ENCODE assay signal across 7 cellular contexts in genomic region chr1:56577859-56578663, GRCh38. TPM values are rescaled to one million over a fixed set of nuclear protein-coding genes. Genes with fewer than 3 reads are reported as not detected.
A peak's percentile ranks its signal among the peaks of the same experiment; 100 is the strongest.
DNase-seq lines count a peak whose midpoint lies in the region; ATAC-seq and TF ChIP-seq lines count a peak whose summit lies in the region.

No MANE protein-coding gene starts in this region.

- peak overlapping the region; percentile 97 to 98 (median 97) for H3K27ac ChIP-seq in thyroid gland

- intact Hi-C loops in thyroid gland (cut with DNase I), result loop anchor here (10.0 kb wide), 2 partner anchors 53 to 513 kb away; no protein-coding TSS in a partner anchor

- WGBS in thyroid gland, 2 donors, result 1 to 2% methylated on average over 28 to 39 of the region's 40 CpGs

- ATAC-seq in HG03432 (IDR thresholded peaks at IDR 0.05; ENCODE audit: unreplicated experiment), result peak; percentile 31

- DNase-seq in EL (peak; percentile 68), RPMI7951 (ENCODE audit: low read depth) (peak; percentile 65), ecto neural progenitor cell (ENCODE audit: low spot score) (peak; percentile 71), lung microvascular endothelial cell (ENCODE audit: low read depth in 2 of 2) (peak; percentile 75 to 80), thyroid gland (peak; percentile 39 to 40), globus pallidus (ENCODE audit: low spot score) (no peak)

- no peaks in the 10 kb centered on the region for H3K36me3 ChIP-seq in thyroid gland

- no peak for TF ChIP-seq POLR2A in thyroid gland (IDR thresholded peaks at IDR 0.05)

- peak overlapping the region; percentile 93 to 96 (median 94) for H3K4me3 ChIP-seq in thyroid gland (replicated peaks in 1 of 3)

- TF ChIP-seq CTCF in thyroid gland (IDR thresholded peaks at IDR 0.05), result no peak

- no peaks in the 10 kb centered on the region for H3K9me3 ChIP-seq in thyroid gland

- H3K4me1 ChIP-seq in thyroid gland, result peaks cover 15 to 39% of the 10 kb centered on the region in 2 donors

- no peaks in the 10 kb centered on the region for H3K27me3 ChIP-seq in thyroid gland

RNA-seq across cellular contexts. Expression of gene PLPP3, which starts 1.3 kb away (rescaled TPM):
- 14.2 and 19.7 TPM in 2 replicates for total RNA-seq in RPMI7951 (2014; rRNA removed; shearing (Covaris generic))
- total RNA-seq in lung microvascular endothelial cell (21.1 and 58.1 TPM in 2 replicates), thyroid gland (100 to 1,000 TPM; 257 to 764 (median 675) TPM)
